8 cellular contexts compared by ENCODE assay signal in the genomic region with DNA sequence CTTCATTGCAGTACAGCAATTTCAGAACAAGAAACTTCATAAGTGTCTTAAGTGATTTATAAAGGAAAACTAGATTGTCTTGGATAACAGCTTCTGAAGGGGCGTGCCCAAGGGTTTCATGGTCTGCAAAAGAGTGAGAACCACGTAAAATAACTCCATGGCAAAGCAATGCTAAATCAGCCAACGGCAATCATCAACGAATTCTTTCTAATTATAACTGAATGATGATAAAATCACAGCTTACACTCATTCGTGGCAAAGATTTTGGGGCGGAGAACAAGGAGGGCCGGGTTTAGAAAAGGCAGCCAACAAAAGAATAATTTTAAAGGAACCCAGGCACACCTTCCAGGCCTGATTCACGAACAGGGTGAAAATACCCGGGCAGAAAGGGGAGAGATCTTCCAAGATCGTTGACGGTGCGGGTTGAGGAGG. TPM values are rescaled to one million over a fixed set of nuclear protein-coding genes. Genes with fewer than 3 reads are reported as not detected.
DNase-seq lines count a peak whose midpoint lies in the region; ATAC-seq lines count a peak whose summit lies in the region.

No MANE protein-coding gene starts in this region.

- no peaks in the 10 kb centered on the region for H3K9me3 ChIP-seq in BLaER1 treated with 17β-estradiol and CSF1 and Interleukin-3, amounts not matched to agents 10 nM and 100 nM (replicated peaks in 1 of 11)
- no peaks in the 10 kb centered on the region for H3K9me3 ChIP-seq in effector memory CD4-positive, alpha-beta T cell (ENCODE audit: control insufficient read depth, low read length)
- H3K9me3 ChIP-seq in mucosa of rectum (ENCODE audit: control insufficient read depth in 2 of 2, low read length in 2 of 2): no peaks in the 10 kb centered on the region

- ATAC-seq in GM21737 (IDR thresholded peaks at IDR 0.05; ENCODE audit: unreplicated experiment) (peak; percentile 2), HG03439 (IDR thresholded peaks at IDR 0.05; ENCODE audit: unreplicated experiment) (no peak)

- H3K27me3 ChIP-seq in BLaER1 treated with 17β-estradiol and CSF1 and Interleukin-3, amounts not matched to agents 10 nM and 100 nM: no peaks in the 10 kb centered on the region
- H3K27me3 ChIP-seq in effector memory CD4-positive, alpha-beta T cell (replicated peaks; ENCODE audit: control insufficient read depth, insufficient read depth, low read length, poor library complexity, severe bottlenecking): no peaks in the 10 kb centered on the region
- H3K27me3 ChIP-seq in mucosa of rectum (ENCODE audit: control insufficient read depth in 2 of 2, insufficient read depth in 2 of 2, low read length in 2 of 2): no peaks in the 10 kb centered on the region

- H3K4me2 ChIP-seq in BLaER1 treated with 17β-estradiol and CSF1 and Interleukin-3, amounts not matched to agents 10 nM and 100 nM: peak overlapping the region; percentile 76 to 94 (median 90)

- peaks cover 0 to 19% (median 0%) of the 10 kb centered on the region in 11 experiments; a peak in 4 of 22 replicates for H4K20me1 ChIP-seq in BLaER1 treated with 17β-estradiol and CSF1 and Interleukin-3, amounts not matched to agents 10 nM and 100 nM

- peak overlapping the region; percentile 76 to 98 (median 82) for H3K4me3 ChIP-seq in BLaER1 treated with 17β-estradiol and CSF1 and Interleukin-3, amounts not matched to agents 10 nM and 100 nM
- H3K4me3 ChIP-seq in effector memory CD4-positive, alpha-beta T cell (ENCODE audit: insufficient read depth, low read depth, low read length, poor library complexity, severe bottlenecking): peak overlapping the region; percentile 70
- peak overlapping the region; percentile 90 to 99 for H3K4me3 ChIP-seq in mucosa of rectum (ENCODE audit: low read length in 2 of 2)

- no peaks in the 10 kb centered on the region for H3K36me3 ChIP-seq in BLaER1 treated with 17β-estradiol and CSF1 and Interleukin-3, amounts not matched to agents 10 nM and 100 nM
- H3K36me3 ChIP-seq in effector memory CD4-positive, alpha-beta T cell (ENCODE audit: control insufficient read depth, insufficient read depth, low read length): no peaks in the 10 kb centered on the region
- H3K36me3 ChIP-seq in mucosa of rectum (ENCODE audit: control insufficient read depth in 2 of 2, insufficient read depth in 2 of 2, low read length in 2 of 2): no peaks in the 10 kb centered on the region

- H3K9ac ChIP-seq in BLaER1 treated with 17β-estradiol and CSF1 and Interleukin-3, amounts not matched to agents 10 nM and 100 nM: peak overlapping the region; percentile 88 to 96 (median 93)
- H3K9ac ChIP-seq in mucosa of rectum (ENCODE audit: low read depth in 1 of 2, low read length in 2 of 2): peak overlapping the region; percentile 92 to 93

- DNase-seq in SK-N-DZ (ENCODE audit: low spot score): peak; percentile 13
- DNase-seq in effector memory CD4-positive, alpha-beta T cell: no peak
- DNase-seq in kidney tubule cell (ENCODE audit: low spot score): no peak
- no peak for DNase-seq in stimulated activated CD4-positive, alpha-beta T cell treated with anti-CD3 and anti-CD28 coated beads, Interleukin-4, amount 100 ng/mL, for 24 hours

- H3K4me1 ChIP-seq in BLaER1 treated with 17β-estradiol and CSF1 and Interleukin-3, amounts not matched to agents 10 nM and 100 nM: peaks cover 18 to 47% (median 35%) of the 10 kb centered on the region in 10 experiments
- H3K4me1 ChIP-seq in effector memory CD4-positive, alpha-beta T cell (ENCODE audit: control insufficient read depth, insufficient read depth, low read length, poor library complexity, severe bottlenecking): peaks cover 14% of the 10 kb centered on the region
- peaks cover 12 to 13% of the 10 kb centered on the region in 2 donors for H3K4me1 ChIP-seq in mucosa of rectum (ENCODE audit: control insufficient read depth in 2 of 2, insufficient read depth in 2 of 2, low read length in 2 of 2)

- H3K27ac ChIP-seq in BLaER1 treated with 17β-estradiol and CSF1 and Interleukin-3, amounts not matched to agents 10 nM and 100 nM: peak overlapping the region; percentile 84 to 95 (median 91)
- peak overlapping the region; percentile 79 for H3K27ac ChIP-seq in effector memory CD4-positive, alpha-beta T cell (ENCODE audit: insufficient read depth, low read length, poor library complexity, severe bottlenecking)
- H3K27ac ChIP-seq in mucosa of rectum (ENCODE audit: low read depth in 2 of 2, low read length in 2 of 2): peak overlapping the region; percentile 88 to 93

RNA-seq across cellular contexts. Expression of a gene that starts 0.6 kb away (rescaled TPM):
- 4.7 and 5.2 TPM in 2 replicates for polyA plus RNA-seq in SK-N-DZ (2014; cell fraction: cytosol; rRNA removed)
- 4.8 and 5.3 TPM in 2 replicates for polyA plus RNA-seq in SK-N-DZ (2014; cell fraction: nucleus; rRNA removed)

RNA-seq across cellular contexts. Expression of a gene that starts 54.0 kb away (rescaled TPM):
- 30.4 and 36.7 TPM in 2 replicates for polyA plus RNA-seq in SK-N-DZ (2014; cell fraction: cytosol; rRNA removed)
- 89.6 and 113 TPM in 2 replicates for polyA plus RNA-seq in SK-N-DZ (2014; cell fraction: nucleus; rRNA removed)
